ENCODE assay signal across 8 cellular contexts in the genomic region with DNA sequence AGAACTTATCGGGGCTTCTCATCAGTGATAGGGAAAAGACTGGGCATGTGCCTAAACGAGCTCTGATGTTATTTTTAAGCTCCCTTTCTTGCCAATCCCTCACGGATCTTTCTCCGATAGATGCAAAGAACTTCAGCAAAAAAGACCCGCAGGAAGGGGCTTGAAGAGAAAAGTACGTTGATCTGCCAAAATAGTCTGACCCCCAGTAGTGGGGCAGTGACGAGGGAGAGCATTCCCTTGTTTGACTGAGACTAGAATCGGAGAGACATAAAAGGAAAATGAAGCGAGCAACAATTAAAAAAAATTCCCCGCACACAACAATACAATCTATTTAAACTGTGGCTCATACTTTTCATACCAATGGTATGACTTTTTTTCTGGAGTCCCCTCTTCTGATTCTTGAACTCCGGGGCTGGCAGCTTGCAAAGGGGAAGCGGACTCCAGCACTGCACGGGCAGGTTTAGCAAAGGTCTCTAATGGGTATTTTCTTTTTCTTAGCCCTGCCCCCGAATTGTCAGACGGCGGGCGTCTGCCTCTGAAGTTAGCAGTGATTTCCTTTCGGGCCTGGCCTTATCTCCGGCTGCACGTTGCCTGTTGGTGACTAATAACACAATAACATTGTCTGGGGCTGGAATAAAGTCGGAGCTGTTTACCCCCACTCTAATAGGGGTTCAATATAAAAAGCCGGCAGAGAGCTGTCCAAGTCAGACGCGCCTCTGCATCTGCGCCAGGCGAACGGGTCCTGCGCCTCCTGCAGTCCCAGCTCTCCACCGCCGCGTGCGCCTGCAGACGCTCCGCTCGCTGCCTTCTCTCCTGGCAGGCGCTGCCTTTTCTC. TPM values are rescaled to one million over a fixed set of nuclear protein-coding genes. Genes with fewer than 3 reads are reported as not detected.
DNase-seq lines count a peak whose midpoint lies in the region; ATAC-seq and TF ChIP-seq lines count a peak whose summit lies in the region.

Gene EDN1, plus strand, starts transcription at position 707 of the 835 bp plus-strand sequence. CDS start 269 bp downstream, outside the sequence.

- H3K27me3 Mint-ChIP-seq in IgD-negative memory B cell = peaks cover 33% of the 10 kb centered on the region

- H3K9me3 ChIP-seq in SU-DHL-6 (ENCODE audit: insufficient read depth, low read length) (no peaks in the 10 kb centered on the region), ascending aorta (no peaks in the 10 kb centered on the region), hepatocyte (ENCODE audit: low read depth) (no peaks in the 10 kb centered on the region)

- peak; percentile 87 for ATAC-seq in GM21528 (IDR thresholded peaks at IDR 0.05; ENCODE audit: low FRiP score, unreplicated experiment)

- H3K4me3 ChIP-seq in SU-DHL-6 (ENCODE audit: insufficient read depth, low read length, poor library complexity, severe bottlenecking) = peak within 1 kb of the TSS; percentile 27
- peak within 1 kb of the TSS; percentile 48 to 69 for H3K4me3 ChIP-seq in ascending aorta
- peak within 1 kb of the TSS; percentile 39 for H3K4me3 ChIP-seq in hepatocyte
- peak within 1 kb of the TSS; percentile 51 for H3K4me3 ChIP-seq in rectal smooth muscle tissue (ENCODE audit: low read length)

- H3F3A ChIP-seq in SU-DHL-6 (ENCODE audit: insufficient read depth) = no peaks in the 10 kb centered on the region

- peaks cover 4 to 20% of the 10 kb centered on the region in 2 donors for H3K4me1 ChIP-seq in ascending aorta
- no peaks in the 10 kb centered on the region for H3K4me1 ChIP-seq in hepatocyte (ENCODE audit: insufficient read depth)
- peaks cover 5% of the 10 kb centered on the region for H3K4me1 ChIP-seq in rectal smooth muscle tissue (ENCODE audit: control insufficient read depth, insufficient read depth, low read length)

- peak within 1 kb of the TSS; percentile 78 to 95 (median 84) for H3K4me3 Mint-ChIP-seq in IgD-negative memory B cell

- H2AFZ ChIP-seq in SU-DHL-6 (ENCODE audit: low read depth, low read length, severe bottlenecking) (peak within 1 kb of the TSS; percentile 70), hepatocyte (peak within 1 kb of the TSS; percentile 49)

- TF ChIP-seq CTCF in SU-DHL-6 (IDR thresholded peaks at IDR 0.05; ENCODE audit: insufficient read depth, low read length, poor library complexity, severe bottlenecking) = peak; percentile 12
- peak; percentile 31 to 61 (median 48) for TF ChIP-seq CTCF in ascending aorta (IDR thresholded peaks at IDR 0.05)
- peak; percentile 48 for TF ChIP-seq CTCF in hepatocyte (IDR thresholded peaks at IDR 0.05; ENCODE audit: poor library complexity)

- peak within 1 kb of the TSS in 2 of 3 donors; percentile 1 to 39 for H3K27ac Mint-ChIP-seq in IgD-negative memory B cell

- H3K4me2 ChIP-seq in SU-DHL-6 (ENCODE audit: low read depth, low read length, poor library complexity, severe bottlenecking) (peak within 1 kb of the TSS; percentile 48), hepatocyte (peak within 1 kb of the TSS; percentile 86)

- H3K79me2 ChIP-seq in SU-DHL-6 (ENCODE audit: insufficient read depth, low read length) = no peaks in the 10 kb centered on the region
- peaks cover 11% of the 10 kb centered on the region for H3K79me2 ChIP-seq in hepatocyte

- H3K9ac ChIP-seq in SU-DHL-6 (ENCODE audit: low read length) (0 out of 2 replicates have a peak within 1 kb of the TSS, but pooled peaks have one; percentile 6), rectal smooth muscle tissue (ENCODE audit: low read length) (peak within 1 kb of the TSS; percentile 26)

- no peaks in the 10 kb centered on the region for H3K36me3 Mint-ChIP-seq in IgD-negative memory B cell

- no peaks in the 10 kb centered on the region for H4K20me1 ChIP-seq in SU-DHL-6 (ENCODE audit: low read depth, low read length)
- H4K20me1 ChIP-seq in hepatocyte (ENCODE audit: insufficient read depth, poor library complexity, severe bottlenecking) = no peaks in the 10 kb centered on the region

- H3K4me1 Mint-ChIP-seq in IgD-negative memory B cell = peaks cover 9 to 13% (median 9%) of the 10 kb centered on the region in 3 donors

- H3K9me2 ChIP-seq in SU-DHL-6 (replicated peaks; ENCODE audit: insufficient read depth, low read length) (no peaks in the 10 kb centered on the region), hepatocyte (replicated peaks; ENCODE audit: insufficient read depth) (no peaks in the 10 kb centered on the region)

- 2% methylated on average over 36 of the region's 36 CpGs for WGBS in hepatocyte (ENCODE audit: low lambda C conversion rate, missing lambda C conversion rate)

- H3K36me3 ChIP-seq in SU-DHL-6 (ENCODE audit: low read length) (no peaks in the 10 kb centered on the region), ascending aorta (no peaks in the 10 kb centered on the region), hepatocyte (replicated peaks; ENCODE audit: insufficient read depth, low read depth) (no peaks in the 10 kb centered on the region), rectal smooth muscle tissue (ENCODE audit: control insufficient read depth, insufficient read depth, low read length) (no peaks in the 10 kb centered on the region)

- peak; percentile 91 for DNase-seq in ELF-1 (ENCODE audit: low read depth, low spot score)
- peak in 1 of 2 donors; percentile 85 for DNase-seq in ascending aorta (ENCODE audit: low spot score in 2 of 2)
- DNase-seq in hepatocyte (ENCODE audit: low spot score) = peak; percentile 92
- no peak for DNase-seq in NCI-H1694 treated with DMSO at 0.1 percent for 48 hours (lab: John Stamatoyannopoulos, UW)

- H3K27me3 ChIP-seq in SU-DHL-6 (ENCODE audit: low read length) (no peaks in the 10 kb centered on the region), ascending aorta (no peaks in the 10 kb centered on the region), hepatocyte (no peaks in the 10 kb centered on the region), rectal smooth muscle tissue (ENCODE audit: control insufficient read depth, insufficient read depth, low read length) (no peaks in the 10 kb centered on the region)

- intact Hi-C loops in ascending aorta (cut with DNase I) = loop anchor here (5.0 to 10.0 kb wide), 6 partner anchors 95 to 703 kb away; partner anchors contain the start of gene HIVEP1

- no peak within 1 kb of the TSS for H3K27ac ChIP-seq in SU-DHL-6 (ENCODE audit: low read depth, low read length)
- peak within 1 kb of the TSS; percentile 19 to 65 for H3K27ac ChIP-seq in ascending aorta
- H3K27ac ChIP-seq in hepatocyte = peak within 1 kb of the TSS; percentile 90
- no peak within 1 kb of the TSS for H3K27ac ChIP-seq in rectal smooth muscle tissue (ENCODE audit: low read depth, low read length)

- H3K9me3 Mint-ChIP-seq in IgD-negative memory B cell = no peaks in the 10 kb centered on the region

RNA-seq across cellular contexts. Expression of gene EDN1, which starts in this region (rescaled TPM):
- polyA plus RNA-seq in IgD-negative memory B cell = not detected
- 27.8 TPM for total RNA-seq in ascending aorta
- 25.0 and 26.7 TPM in 2 replicates for total RNA-seq in hepatocyte
- polyA plus RNA-seq in hepatocyte = 40.7 and 41.8 TPM in 2 replicates

Comparison
In these comparisons a context has a peak if more than half of its experiments do, and no peak if none do; other contexts are left out.
1. RNA of gene EDN1 (polyA plus RNA-seq): 40.7 to 41.8 TPM in hepatocyte; not detected in IgD-negative memory B cell (single experiment); every median in the first group is over 10 times any median in the second.
2. H3K27ac ChIP-seq: peak in ascending aorta (2 of 2) and hepatocyte (single experiment); none in SU-DHL-6 (single experiment) and rectal smooth muscle tissue (single experiment).
3. Peak in every context shown above with its lines, with median percentiles within 50 percentile points of each other: H3K4me3 ChIP-seq and CTCF ChIP-seq.